ENCODE assay signal across 8 cellular contexts in the genomic region with DNA sequence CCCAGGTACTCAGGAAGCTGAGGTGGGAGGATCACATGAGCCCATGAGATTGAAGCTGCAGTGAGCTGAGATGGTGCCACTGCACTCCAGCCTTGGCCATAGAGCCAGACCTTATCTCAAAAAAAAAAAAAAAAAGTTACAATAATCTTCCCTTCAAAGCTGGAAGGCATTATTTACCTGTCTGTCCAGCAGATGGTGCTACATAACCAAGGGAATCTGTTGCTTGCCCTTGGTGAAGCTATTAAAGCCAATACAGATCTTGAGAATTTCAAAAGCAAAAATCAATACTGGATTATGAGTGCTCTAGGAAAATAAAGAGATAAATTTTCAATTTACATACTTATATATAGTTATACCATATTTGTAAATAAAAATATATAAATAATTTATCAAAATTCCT. TPM values are rescaled to one million over a fixed set of nuclear protein-coding genes. Genes with fewer than 3 reads are reported as not detected.
DNase-seq lines count a peak whose midpoint lies in the region; TF ChIP-seq lines count a peak whose summit lies in the region.

No MANE protein-coding gene starts in this region.

- no peaks in the 10 kb centered on the region for H3K4me1 Mint-ChIP-seq in activated CD4-positive, alpha-beta T cell treated with anti-CD3 and anti-CD28 coated beads, Interleukin-2, amount 10 ng/mL, durations not matched to agents 7 days and 5 days

- no peaks in the 10 kb centered on the region for H3K9me3 ChIP-seq in HAP-1
- no peaks in the 10 kb centered on the region for H3K9me3 ChIP-seq in osteoblast (ENCODE audit: low read depth, low read length)

- peak; percentile 11 for DNase-seq in activated CD4-positive, CD25-positive, alpha-beta regulatory T cell treated with anti-CD3 and anti-CD28 coated beads, Interleukin-2, amount 50 U/mL, for 16 hours (ENCODE audit: low read depth, low spot score)
- DNase-seq in activated CD4-positive, CD25-positive, alpha-beta regulatory T cell treated with anti-CD3 and anti-CD28 coated beads, Interleukin-2, amount 50 U/mL, for 72 hours: no peak
- peak; percentile 63 to 66 for DNase-seq in HAP-1 (ENCODE audit: low spot score in 2 of 2)
- DNase-seq in NCI-H1105 treated with DMSO at 0.1 percent for 48 hours (lab: John Stamatoyannopoulos, UW): peak; percentile 25
- peak; percentile 70 for DNase-seq in activated CD4-positive, alpha-beta T cell treated with anti-CD3 and anti-CD28 coated beads, Interleukin-2, amount 10 ng/mL, durations not matched to agents 7 days and 5 days
- DNase-seq in fibroblast of pulmonary artery (ENCODE audit: low read depth): peak; percentile 80
- DNase-seq in osteoblast (ENCODE audit: insufficient read length, low spot score, missing footprints): no peak
- DNase-seq in GOT3 (lab: John Stamatoyannopoulos, UW): no peak

- peaks cover 15% of the 10 kb centered on the region for H3K36me3 Mint-ChIP-seq in activated CD4-positive, alpha-beta T cell treated with anti-CD3 and anti-CD28 coated beads, Interleukin-2, amount 10 ng/mL, durations not matched to agents 7 days and 5 days (ENCODE audit: low read depth)

- H3K27me3 ChIP-seq in HAP-1 (ENCODE audit: low read depth) (no peaks in the 10 kb centered on the region), osteoblast (ENCODE audit: insufficient read depth, low read length) (no peaks in the 10 kb centered on the region)

- H3K9me3 Mint-ChIP-seq in activated CD4-positive, alpha-beta T cell treated with anti-CD3 and anti-CD28 coated beads, Interleukin-2, amount 10 ng/mL, durations not matched to agents 7 days and 5 days: no peaks in the 10 kb centered on the region

- peak; percentile 73 for TF ChIP-seq CTCF in fibroblast of pulmonary artery (IDR thresholded peaks at IDR 0.05; ENCODE audit: low read length, missing control alignments)
- TF ChIP-seq CTCF in osteoblast (IDR thresholded peaks at IDR 0.05; ENCODE audit: extremely low read depth, low read depth, low read length): peak; percentile 76

- POLR2A ChIA-PET in activated CD4-positive, alpha-beta T cell treated with anti-CD3 and anti-CD28 coated beads, Interleukin-2, amount 10 ng/mL, durations not matched to agents 7 days and 5 days (lab: Charles Lee): no interaction called here

- CTCF ChIA-PET in activated CD4-positive, alpha-beta T cell treated with anti-CD3 and anti-CD28 coated beads, Interleukin-2, amount 10 ng/mL, durations not matched to agents 7 days and 5 days (lab: Charles Lee): interaction anchor here (0.6 to 2.2 kb wide), 16 partner anchors 18 to 1570 kb away, joined by 3 to 7 read pairs (median 3); no protein-coding TSS in a partner anchor

- H3K4me3 ChIP-seq in HAP-1 (no peak overlapping the region), fibroblast of pulmonary artery (replicated peaks; ENCODE audit: low read depth, low read length) (no peak overlapping the region), osteoblast (ENCODE audit: insufficient read depth, low read length) (no peak overlapping the region)

- no peak overlapping the region for H3K27ac Mint-ChIP-seq in activated CD4-positive, alpha-beta T cell treated with anti-CD3 and anti-CD28 coated beads, Interleukin-2, amount 10 ng/mL, durations not matched to agents 7 days and 5 days

- no peak overlapping the region for H3K27ac ChIP-seq in osteoblast (ENCODE audit: low read depth, low read length)

- peaks cover 9% of the 10 kb centered on the region for H3K36me3 ChIP-seq in HAP-1 (replicated peaks)
- peaks cover 44% of the 10 kb centered on the region for H3K36me3 ChIP-seq in osteoblast (ENCODE audit: insufficient read depth, low read length)

- H3K27me3 Mint-ChIP-seq in activated CD4-positive, alpha-beta T cell treated with anti-CD3 and anti-CD28 coated beads, Interleukin-2, amount 10 ng/mL, durations not matched to agents 7 days and 5 days: no peaks in the 10 kb centered on the region

- no peak overlapping the region for H3K4me3 Mint-ChIP-seq in activated CD4-positive, alpha-beta T cell treated with anti-CD3 and anti-CD28 coated beads, Interleukin-2, amount 10 ng/mL, durations not matched to agents 7 days and 5 days

- H3K4me2 ChIP-seq in osteoblast (ENCODE audit: insufficient read depth, low read length): no peak overlapping the region

- no peak overlapping the region for H2AFZ ChIP-seq in osteoblast (ENCODE audit: low read length)

- H3K79me2 ChIP-seq in osteoblast (ENCODE audit: insufficient read depth, low read length): peaks cover 30% of the 10 kb centered on the region

- peaks cover 11% of the 10 kb centered on the region for H4K20me1 ChIP-seq in osteoblast (ENCODE audit: insufficient read depth, low read length)

- no peaks in the 10 kb centered on the region for H3K4me1 ChIP-seq in HAP-1
- H3K4me1 ChIP-seq in osteoblast (ENCODE audit: insufficient read depth, low read length): peaks cover 19% of the 10 kb centered on the region

- in situ Hi-C loops in HAP-1 (cut with MboI; ENCODE audit: low sequenced_read_pairs): loop anchor here (5.0 to 10.0 kb wide), 2 partner anchors 179 to 481 kb away; no protein-coding TSS in a partner anchor

RNA-seq across cellular contexts. Expression of a gene that starts 25.9 kb away (rescaled TPM):
- total RNA-seq in activated CD4-positive, alpha-beta T cell treated with anti-CD3 and anti-CD28 coated beads, Interleukin-2, amount 10 ng/mL, durations not matched to agents 7 days and 5 days: 10 to 100 TPM; 11.8 to 13.2 TPM
- total RNA-seq in osteoblast: 106 and 111 TPM in 2 replicates

RNA-seq across cellular contexts. Expression of a gene that starts 57.8 kb away (rescaled TPM):
- under 1 TPM; 0.17 to 0.79 TPM for total RNA-seq in activated CD4-positive, alpha-beta T cell treated with anti-CD3 and anti-CD28 coated beads, Interleukin-2, amount 10 ng/mL, durations not matched to agents 7 days and 5 days
- total RNA-seq in osteoblast: 7.6 and 16.2 TPM in 2 replicates

Comparison
In these comparisons a context has a peak if more than half of its experiments do, and no peak if none do; other contexts are left out.
1. DNase-seq: peak in activated CD4-positive, CD25-positive, alpha-beta regulatory T cell treated with anti-CD3 and anti-CD28 coated beads, Interleukin-2, amount 50 U/mL, for 16 hours (single experiment), HAP-1 (2 of 2), NCI-H1105 treated with DMSO at 0.1 percent for 48 hours (single experiment), activated CD4-positive, alpha-beta T cell treated with anti-CD3 and anti-CD28 coated beads, Interleukin-2, amount 10 ng/mL, durations not matched to agents 7 days and 5 days (single experiment) and fibroblast of pulmonary artery (single experiment); none in activated CD4-positive, CD25-positive, alpha-beta regulatory T cell treated with anti-CD3 and anti-CD28 coated beads, Interleukin-2, amount 50 U/mL, for 72 hours (single experiment), osteoblast (single experiment) and GOT3 (single experiment).